ENCODE assay signal across 6 cellular contexts in the genomic region with DNA sequence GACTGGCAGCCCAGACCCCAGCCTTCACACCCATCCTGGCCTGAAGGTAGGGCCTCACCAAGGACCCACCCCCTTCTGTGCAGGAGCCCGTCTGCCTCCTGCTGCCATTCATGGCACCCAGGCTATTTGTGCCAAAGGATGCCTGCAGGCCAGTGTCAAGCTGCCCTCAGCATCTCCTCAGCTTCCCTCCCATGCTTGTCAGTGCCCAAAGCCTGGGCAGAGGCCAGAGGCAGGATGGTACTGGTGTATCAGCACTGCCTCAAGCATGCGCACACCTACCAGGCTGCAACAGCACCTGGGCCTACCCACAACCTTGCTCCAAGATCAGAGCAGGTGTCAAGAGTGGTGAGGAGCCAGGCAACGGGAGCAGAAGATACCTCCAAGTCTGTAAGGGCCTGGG. TPM values are rescaled to one million over a fixed set of nuclear protein-coding genes. Genes with fewer than 3 reads are reported as not detected.
"Had no signal": no experiment of that assay in that cellular context is flagged by ENCODE, and none has a peak within 500 bp of the region (broad histone marks: within the 10 kb centered on the region; RNA-seq: fewer than 3 reads in every experiment).

No MANE protein-coding gene starts in this region.

- H3K4me1 Mint-ChIP-seq: GM23338, H9 had no signal

- H2AFZ ChIP-seq: GM23338 had no signal

- H3K27ac Mint-ChIP-seq: GM23338, H9 had no signal

- ATAC-seq: GM23338 had no signal

- H3K4me3 Mint-ChIP-seq: GM23338, H9 had no signal

- DNase-seq: H9, HCEC 1CT, IMR-90 had no signal

- H3K9me3 Mint-ChIP-seq: GM23338, H9 had no signal

- H3K4me3 ChIP-seq: GM23338 had no signal

- H3K4me2 ChIP-seq: GM23338 had no signal

RNA-seq across cellular contexts. Expression of a gene that starts 27.6 kb away (rescaled TPM):
- total RNA-seq: GM23338, H1, H9, HT-29, IMR-90 had no signal
- polyA plus RNA-seq: GM23338, H1, IMR-90 had no signal
